8 cellular contexts compared by ENCODE assay signal in genomic region chr18:24271381-24272331, GRCh38.
DNase-seq lines count a peak whose midpoint lies in the region; ATAC-seq and TF ChIP-seq lines count a peak whose summit lies in the region.

No MANE protein-coding gene starts in this region.

- DNase-seq in BE2C: peak; percentile 59
- DNase-seq in NCI-H446 (lab: John Stamatoyannopoulos, UW): peak; percentile 26 to 72
- DNase-seq in amniotic stem cell (lab: John Stamatoyannopoulos, UW): peak; percentile 31
- peak; percentile 71 to 90 (median 85) for DNase-seq in heart left ventricle
- DNase-seq in occipital lobe (lab: John Stamatoyannopoulos, UW): peak; percentile 56
- no peak for DNase-seq in OCI-LY7 (ENCODE audit: low spot score)

- ATAC-seq in GM21360 (IDR thresholded peaks at IDR 0.05; ENCODE audit: unreplicated experiment): peak; percentile 60
- peak; percentile 71 to 92 (median 87) for ATAC-seq in heart left ventricle
- ATAC-seq in HG03045 (IDR thresholded peaks at IDR 0.05; ENCODE audit: unreplicated experiment): no peak

- TF ChIP-seq CTCF in BE2C (IDR thresholded peaks at IDR 0.05; ENCODE audit: low read depth, low read length) (0 out of 2 replicates have a peak, but pooled peaks have one; percentile 9), heart left ventricle (IDR thresholded peaks at IDR 0.05) (peak in 10 of 12 donors; percentile 4 to 45 (median 24)), OCI-LY7 (conservative IDR thresholded peaks at IDR 0.05; ENCODE audit: low read length) (no peak)

- TF ChIP-seq POLR2A in heart left ventricle (IDR thresholded peaks at IDR 0.05): peak in 1 of 2 donors; percentile 35

- no peaks in the 10 kb centered on the region for H3K9me2 ChIP-seq in OCI-LY7 (ENCODE audit: insufficient read depth, low read length)

- H3K79me2 ChIP-seq in OCI-LY7 (ENCODE audit: insufficient read depth, low read depth, low read length): no peaks in the 10 kb centered on the region

- BruUV-seq in OCI-LY7 (replicated peaks; lab: Mats Ljungman, UMichigan): no TSS peak

- no peaks in the 10 kb centered on the region for H4K20me1 ChIP-seq in OCI-LY7 (ENCODE audit: insufficient read depth, low read length)

- H2AFZ ChIP-seq in OCI-LY7 (ENCODE audit: low read length): no peak overlapping the region

- intact Hi-C loops in heart left ventricle (cut with DNase I) (loop anchor here (1.0 to 10.0 kb wide), 9 partner anchors 34 to 153 kb away; partner anchors contain the start of genes IMPACT (in 1 of the 10) and OSBPL1A (in 1 of the 10)), OCI-LY7 (cut with micrococcal nuclease; ENCODE audit: unreplicated experiment) (no loop called here)

- no peaks in the 10 kb centered on the region for H3K36me3 ChIP-seq in BE2C
- H3K36me3 ChIP-seq in heart left ventricle: no peaks in the 10 kb centered on the region
- no peaks in the 10 kb centered on the region for H3K36me3 ChIP-seq in OCI-LY7 (ENCODE audit: insufficient read depth, low read length)

- H3K9me3 ChIP-seq in BE2C (no peaks in the 10 kb centered on the region), heart left ventricle (peaks cover 0 to 15% (median 0%) of the 10 kb centered on the region in 12 donors), OCI-LY7 (ENCODE audit: low read length) (no peaks in the 10 kb centered on the region)

- CTCF ChIA-PET in OCI-LY7 (lab: Charles Lee; ENCODE audit: unreplicated experiment): no interaction called here

- H3K27me3 ChIP-seq in BE2C: no peaks in the 10 kb centered on the region
- H3K27me3 ChIP-seq in heart left ventricle: no peaks in the 10 kb centered on the region

- H3K4me2 ChIP-seq in OCI-LY7 (ENCODE audit: low read length): no peak overlapping the region

- 0 to 1% (median 0%) methylated on average over 74 to 97 of the region's 97 CpGs for WGBS in heart left ventricle, 4 donors

- H3K4me3 ChIP-seq in BE2C (ENCODE audit: low read depth, low read length) (peak overlapping the region; percentile 64), heart left ventricle (peak overlapping the region; percentile 62 to 94 (median 76)), OCI-LY7 (ENCODE audit: low read depth, low read length, poor library complexity, severe bottlenecking) (no peak overlapping the region)

- H3K4me1 ChIP-seq in BE2C (no peaks in the 10 kb centered on the region; the same call in 1 of the 2 replicates), heart left ventricle (peaks cover 0 to 51% (median 27%) of the 10 kb centered on the region in 12 donors), OCI-LY7 (ENCODE audit: insufficient read depth, low read length, poor library complexity, severe bottlenecking) (no peaks in the 10 kb centered on the region)

- POLR2A ChIA-PET in OCI-LY7 (lab: Charles Lee): interaction anchor here (0.6 kb wide), 1 partner anchor 318 kb away, joined by 3 read pairs; no protein-coding TSS in a partner anchor

- H3K27ac ChIP-seq in heart left ventricle (peak overlapping the region; percentile 84 to 97 (median 94)), OCI-LY7 (ENCODE audit: low read depth, low read length, poor library complexity, severe bottlenecking) (no peak overlapping the region)
